In the genomic region with DNA sequence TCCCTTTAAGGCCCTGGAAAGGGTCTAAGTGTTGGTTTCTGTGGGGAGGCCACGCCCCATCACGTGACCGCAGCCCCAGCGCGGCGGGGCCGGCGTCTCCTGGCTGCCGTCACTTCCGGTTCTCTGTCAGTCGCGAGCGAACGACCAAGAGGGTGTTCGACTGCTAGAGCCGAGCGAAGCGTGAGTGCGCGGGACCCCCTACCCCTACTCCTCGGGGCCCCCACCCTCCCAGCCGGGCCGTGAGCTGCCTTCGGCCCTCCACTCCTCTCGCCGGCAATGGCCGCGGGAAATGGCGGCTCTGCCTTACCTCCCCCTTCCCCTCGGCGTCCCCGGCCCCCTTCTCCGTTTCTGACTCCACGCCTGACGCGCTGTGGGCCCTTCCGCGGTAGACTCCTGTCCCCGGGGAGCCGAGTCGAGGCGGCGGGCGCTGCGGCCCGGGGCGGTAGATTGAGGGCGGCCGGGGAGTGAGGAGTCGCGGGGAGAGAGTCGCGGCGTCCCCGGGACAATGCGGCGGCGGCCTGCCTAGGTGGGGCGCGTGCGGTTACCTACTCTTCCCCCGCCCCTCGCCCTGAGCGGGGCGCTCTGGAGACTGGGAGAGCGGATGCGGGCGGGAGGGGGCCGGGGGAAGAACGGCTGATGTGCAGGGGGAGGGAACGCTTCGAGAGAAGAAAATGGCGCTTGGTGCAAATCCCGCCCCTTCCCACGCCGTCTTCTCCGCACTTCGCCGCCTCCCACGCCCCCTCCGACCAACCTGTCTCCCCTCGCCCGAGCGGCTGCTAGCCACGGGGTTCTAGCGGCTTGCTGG, we compare ENCODE assay signal across 1 cellular context.
A peak's percentile ranks its signal among the peaks of the same experiment; 100 is the strongest.
TF ChIP-seq lines count a peak whose summit lies in the region.

A gene (plus strand): TSS at position 112 of the 805 bp plus-strand sequence. CDS start 2,956 bp downstream, outside the sequence.

TF ChIP-seq in WTC11, 78 proteins besides CTCF, POLR2A, EP300 and RAD21 (continued from another document and continues in another):
- TF ChIP-seq, protein P1, sequence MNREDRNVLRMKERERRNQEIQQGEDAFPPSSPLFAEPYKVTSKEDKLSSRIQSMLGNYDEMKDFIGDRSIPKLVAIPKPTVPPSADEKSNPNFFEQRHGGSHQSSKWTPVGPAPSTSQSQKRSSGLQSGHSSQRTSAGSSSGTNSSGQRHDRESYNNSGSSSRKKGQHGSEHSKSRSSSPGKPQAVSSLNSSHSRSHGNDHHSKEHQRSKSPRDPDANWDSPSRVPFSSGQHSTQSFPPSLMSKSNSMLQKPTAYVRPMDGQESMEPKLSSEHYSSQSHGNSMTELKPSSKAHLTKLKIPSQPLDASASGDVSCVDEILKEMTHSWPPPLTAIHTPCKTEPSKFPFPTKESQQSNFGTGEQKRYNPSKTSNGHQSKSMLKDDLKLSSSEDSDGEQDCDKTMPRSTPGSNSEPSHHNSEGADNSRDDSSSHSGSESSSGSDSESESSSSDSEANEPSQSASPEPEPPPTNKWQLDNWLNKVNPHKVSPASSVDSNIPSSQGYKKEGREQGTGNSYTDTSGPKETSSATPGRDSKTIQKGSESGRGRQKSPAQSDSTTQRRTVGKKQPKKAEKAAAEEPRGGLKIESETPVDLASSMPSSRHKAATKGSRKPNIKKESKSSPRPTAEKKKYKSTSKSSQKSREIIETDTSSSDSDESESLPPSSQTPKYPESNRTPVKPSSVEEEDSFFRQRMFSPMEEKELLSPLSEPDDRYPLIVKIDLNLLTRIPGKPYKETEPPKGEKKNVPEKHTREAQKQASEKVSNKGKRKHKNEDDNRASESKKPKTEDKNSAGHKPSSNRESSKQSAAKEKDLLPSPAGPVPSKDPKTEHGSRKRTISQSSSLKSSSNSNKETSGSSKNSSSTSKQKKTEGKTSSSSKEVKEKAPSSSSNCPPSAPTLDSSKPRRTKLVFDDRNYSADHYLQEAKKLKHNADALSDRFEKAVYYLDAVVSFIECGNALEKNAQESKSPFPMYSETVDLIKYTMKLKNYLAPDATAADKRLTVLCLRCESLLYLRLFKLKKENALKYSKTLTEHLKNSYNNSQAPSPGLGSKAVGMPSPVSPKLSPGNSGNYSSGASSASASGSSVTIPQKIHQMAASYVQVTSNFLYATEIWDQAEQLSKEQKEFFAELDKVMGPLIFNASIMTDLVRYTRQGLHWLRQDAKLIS (CRISPR knock-in tag; IDR thresholded peaks at IDR 0.05; ENCODE audit: borderline replicate concordance): no peak
- no peak for TF ChIP-seq JAZF1 (CRISPR knock-in tag; IDR thresholded peaks at IDR 0.05)
- TF ChIP-seq CREM (CRISPR knock-in tag; IDR thresholded peaks at IDR 0.05): peak; percentile 27; the same call in 1 of the 2 replicates
- TF ChIP-seq, protein P2, sequence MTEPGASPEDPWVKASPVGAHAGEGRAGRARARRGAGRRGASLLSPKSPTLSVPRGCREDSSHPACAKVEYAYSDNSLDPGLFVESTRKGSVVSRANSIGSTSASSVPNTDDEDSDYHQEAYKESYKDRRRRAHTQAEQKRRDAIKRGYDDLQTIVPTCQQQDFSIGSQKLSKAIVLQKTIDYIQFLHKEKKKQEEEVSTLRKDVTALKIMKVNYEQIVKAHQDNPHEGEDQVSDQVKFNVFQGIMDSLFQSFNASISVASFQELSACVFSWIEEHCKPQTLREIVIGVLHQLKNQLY (CRISPR knock-in tag; IDR thresholded peaks at IDR 0.05): no peak; the same call in 1 of the 2 replicates
- TF ChIP-seq, protein P3, sequence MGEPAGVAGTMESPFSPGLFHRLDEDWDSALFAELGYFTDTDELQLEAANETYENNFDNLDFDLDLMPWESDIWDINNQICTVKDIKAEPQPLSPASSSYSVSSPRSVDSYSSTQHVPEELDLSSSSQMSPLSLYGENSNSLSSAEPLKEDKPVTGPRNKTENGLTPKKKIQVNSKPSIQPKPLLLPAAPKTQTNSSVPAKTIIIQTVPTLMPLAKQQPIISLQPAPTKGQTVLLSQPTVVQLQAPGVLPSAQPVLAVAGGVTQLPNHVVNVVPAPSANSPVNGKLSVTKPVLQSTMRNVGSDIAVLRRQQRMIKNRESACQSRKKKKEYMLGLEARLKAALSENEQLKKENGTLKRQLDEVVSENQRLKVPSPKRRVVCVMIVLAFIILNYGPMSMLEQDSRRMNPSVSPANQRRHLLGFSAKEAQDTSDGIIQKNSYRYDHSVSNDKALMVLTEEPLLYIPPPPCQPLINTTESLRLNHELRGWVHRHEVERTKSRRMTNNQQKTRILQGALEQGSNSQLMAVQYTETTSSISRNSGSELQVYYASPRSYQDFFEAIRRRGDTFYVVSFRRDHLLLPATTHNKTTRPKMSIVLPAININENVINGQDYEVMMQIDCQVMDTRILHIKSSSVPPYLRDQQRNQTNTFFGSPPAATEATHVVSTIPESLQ (CRISPR knock-in tag; IDR thresholded peaks at IDR 0.05): no peak
- TF ChIP-seq, protein P4, sequence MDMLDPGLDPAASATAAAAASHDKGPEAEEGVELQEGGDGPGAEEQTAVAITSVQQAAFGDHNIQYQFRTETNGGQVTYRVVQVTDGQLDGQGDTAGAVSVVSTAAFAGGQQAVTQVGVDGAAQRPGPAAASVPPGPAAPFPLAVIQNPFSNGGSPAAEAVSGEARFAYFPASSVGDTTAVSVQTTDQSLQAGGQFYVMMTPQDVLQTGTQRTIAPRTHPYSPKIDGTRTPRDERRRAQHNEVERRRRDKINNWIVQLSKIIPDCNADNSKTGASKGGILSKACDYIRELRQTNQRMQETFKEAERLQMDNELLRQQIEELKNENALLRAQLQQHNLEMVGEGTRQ (CRISPR knock-in tag; IDR thresholded peaks at IDR 0.05): peak; percentile 98
- TF ChIP-seq, protein P5, sequence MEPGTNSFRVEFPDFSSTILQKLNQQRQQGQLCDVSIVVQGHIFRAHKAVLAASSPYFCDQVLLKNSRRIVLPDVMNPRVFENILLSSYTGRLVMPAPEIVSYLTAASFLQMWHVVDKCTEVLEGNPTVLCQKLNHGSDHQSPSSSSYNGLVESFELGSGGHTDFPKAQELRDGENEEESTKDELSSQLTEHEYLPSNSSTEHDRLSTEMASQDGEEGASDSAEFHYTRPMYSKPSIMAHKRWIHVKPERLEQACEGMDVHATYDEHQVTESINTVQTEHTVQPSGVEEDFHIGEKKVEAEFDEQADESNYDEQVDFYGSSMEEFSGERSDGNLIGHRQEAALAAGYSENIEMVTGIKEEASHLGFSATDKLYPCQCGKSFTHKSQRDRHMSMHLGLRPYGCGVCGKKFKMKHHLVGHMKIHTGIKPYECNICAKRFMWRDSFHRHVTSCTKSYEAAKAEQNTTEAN (CRISPR knock-in tag; IDR thresholded peaks at IDR 0.05): no peak
- no peak; the same call in 1 of the 2 replicates for TF ChIP-seq ZNF416 (CRISPR knock-in tag; IDR thresholded peaks at IDR 0.05)
- no peak for TF ChIP-seq SMAD4 (CRISPR knock-in tag; IDR thresholded peaks at IDR 0.05)
- TF ChIP-seq SP1 (CRISPR knock-in tag; conservative IDR thresholded peaks at IDR 0.05): peak; percentile 92
- no peak for TF ChIP-seq ESRRA (CRISPR knock-in tag; IDR thresholded peaks at IDR 0.05; ENCODE audit: borderline replicate concordance)
- TF ChIP-seq SMAD3 (CRISPR knock-in tag; IDR thresholded peaks at IDR 0.05; ENCODE audit: borderline replicate concordance): no peak
- TF ChIP-seq NFYB (CRISPR knock-in tag; conservative IDR thresholded peaks at IDR 0.05; ENCODE audit: low read depth): no peak
- TF ChIP-seq, protein P6, sequence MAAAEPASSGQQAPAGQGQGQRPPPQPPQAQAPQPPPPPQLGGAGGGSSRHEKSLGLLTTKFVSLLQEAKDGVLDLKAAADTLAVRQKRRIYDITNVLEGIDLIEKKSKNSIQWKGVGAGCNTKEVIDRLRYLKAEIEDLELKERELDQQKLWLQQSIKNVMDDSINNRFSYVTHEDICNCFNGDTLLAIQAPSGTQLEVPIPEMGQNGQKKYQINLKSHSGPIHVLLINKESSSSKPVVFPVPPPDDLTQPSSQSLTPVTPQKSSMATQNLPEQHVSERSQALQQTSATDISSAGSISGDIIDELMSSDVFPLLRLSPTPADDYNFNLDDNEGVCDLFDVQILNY (CRISPR knock-in tag; IDR thresholded peaks at IDR 0.05): no peak
- TF ChIP-seq, protein P7, sequence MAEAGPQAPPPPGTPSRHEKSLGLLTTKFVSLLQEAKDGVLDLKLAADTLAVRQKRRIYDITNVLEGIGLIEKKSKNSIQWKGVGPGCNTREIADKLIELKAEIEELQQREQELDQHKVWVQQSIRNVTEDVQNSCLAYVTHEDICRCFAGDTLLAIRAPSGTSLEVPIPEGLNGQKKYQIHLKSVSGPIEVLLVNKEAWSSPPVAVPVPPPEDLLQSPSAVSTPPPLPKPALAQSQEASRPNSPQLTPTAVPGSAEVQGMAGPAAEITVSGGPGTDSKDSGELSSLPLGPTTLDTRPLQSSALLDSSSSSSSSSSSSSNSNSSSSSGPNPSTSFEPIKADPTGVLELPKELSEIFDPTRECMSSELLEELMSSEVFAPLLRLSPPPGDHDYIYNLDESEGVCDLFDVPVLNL (CRISPR knock-in tag; IDR thresholded peaks at IDR 0.05; ENCODE audit: borderline replicate concordance, low read depth): no peak
- TF ChIP-seq, protein P8, sequence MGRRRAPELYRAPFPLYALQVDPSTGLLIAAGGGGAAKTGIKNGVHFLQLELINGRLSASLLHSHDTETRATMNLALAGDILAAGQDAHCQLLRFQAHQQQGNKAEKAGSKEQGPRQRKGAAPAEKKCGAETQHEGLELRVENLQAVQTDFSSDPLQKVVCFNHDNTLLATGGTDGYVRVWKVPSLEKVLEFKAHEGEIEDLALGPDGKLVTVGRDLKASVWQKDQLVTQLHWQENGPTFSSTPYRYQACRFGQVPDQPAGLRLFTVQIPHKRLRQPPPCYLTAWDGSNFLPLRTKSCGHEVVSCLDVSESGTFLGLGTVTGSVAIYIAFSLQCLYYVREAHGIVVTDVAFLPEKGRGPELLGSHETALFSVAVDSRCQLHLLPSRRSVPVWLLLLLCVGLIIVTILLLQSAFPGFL (CRISPR knock-in tag; IDR thresholded peaks at IDR 0.05; ENCODE audit: borderline replicate concordance): no peak
- TF ChIP-seq, protein P9, sequence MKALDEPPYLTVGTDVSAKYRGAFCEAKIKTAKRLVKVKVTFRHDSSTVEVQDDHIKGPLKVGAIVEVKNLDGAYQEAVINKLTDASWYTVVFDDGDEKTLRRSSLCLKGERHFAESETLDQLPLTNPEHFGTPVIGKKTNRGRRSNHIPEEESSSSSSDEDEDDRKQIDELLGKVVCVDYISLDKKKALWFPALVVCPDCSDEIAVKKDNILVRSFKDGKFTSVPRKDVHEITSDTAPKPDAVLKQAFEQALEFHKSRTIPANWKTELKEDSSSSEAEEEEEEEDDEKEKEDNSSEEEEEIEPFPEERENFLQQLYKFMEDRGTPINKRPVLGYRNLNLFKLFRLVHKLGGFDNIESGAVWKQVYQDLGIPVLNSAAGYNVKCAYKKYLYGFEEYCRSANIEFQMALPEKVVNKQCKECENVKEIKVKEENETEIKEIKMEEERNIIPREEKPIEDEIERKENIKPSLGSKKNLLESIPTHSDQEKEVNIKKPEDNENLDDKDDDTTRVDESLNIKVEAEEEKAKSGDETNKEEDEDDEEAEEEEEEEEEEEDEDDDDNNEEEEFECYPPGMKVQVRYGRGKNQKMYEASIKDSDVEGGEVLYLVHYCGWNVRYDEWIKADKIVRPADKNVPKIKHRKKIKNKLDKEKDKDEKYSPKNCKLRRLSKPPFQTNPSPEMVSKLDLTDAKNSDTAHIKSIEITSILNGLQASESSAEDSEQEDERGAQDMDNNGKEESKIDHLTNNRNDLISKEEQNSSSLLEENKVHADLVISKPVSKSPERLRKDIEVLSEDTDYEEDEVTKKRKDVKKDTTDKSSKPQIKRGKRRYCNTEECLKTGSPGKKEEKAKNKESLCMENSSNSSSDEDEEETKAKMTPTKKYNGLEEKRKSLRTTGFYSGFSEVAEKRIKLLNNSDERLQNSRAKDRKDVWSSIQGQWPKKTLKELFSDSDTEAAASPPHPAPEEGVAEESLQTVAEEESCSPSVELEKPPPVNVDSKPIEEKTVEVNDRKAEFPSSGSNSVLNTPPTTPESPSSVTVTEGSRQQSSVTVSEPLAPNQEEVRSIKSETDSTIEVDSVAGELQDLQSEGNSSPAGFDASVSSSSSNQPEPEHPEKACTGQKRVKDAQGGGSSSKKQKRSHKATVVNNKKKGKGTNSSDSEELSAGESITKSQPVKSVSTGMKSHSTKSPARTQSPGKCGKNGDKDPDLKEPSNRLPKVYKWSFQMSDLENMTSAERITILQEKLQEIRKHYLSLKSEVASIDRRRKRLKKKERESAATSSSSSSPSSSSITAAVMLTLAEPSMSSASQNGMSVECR (CRISPR knock-in tag; IDR thresholded peaks at IDR 0.05; ENCODE audit: borderline replicate concordance): no peak
- TF ChIP-seq TEAD4 (CRISPR knock-in tag; IDR thresholded peaks at IDR 0.05): no peak
- no peak for TF ChIP-seq ZNF263 (CRISPR knock-in tag; IDR thresholded peaks at IDR 0.05; ENCODE audit: low read depth)
- no peak for TF ChIP-seq PRRX2 (CRISPR knock-in tag; IDR thresholded peaks at IDR 0.05)
- TF ChIP-seq ETV6 (CRISPR knock-in tag; IDR thresholded peaks at IDR 0.05): no peak
- TF ChIP-seq HMGA2 (CRISPR knock-in tag; IDR thresholded peaks at IDR 0.05): no peak
- TF ChIP-seq NR2C2 (CRISPR knock-in tag; IDR thresholded peaks at IDR 0.05): no peak
- no peak for TF ChIP-seq EMX1 (CRISPR knock-in tag; IDR thresholded peaks at IDR 0.05)
- no peak for TF ChIP-seq MXD4 (CRISPR knock-in tag; IDR thresholded peaks at IDR 0.05; ENCODE audit: borderline replicate concordance)
- TF ChIP-seq, protein P10, sequence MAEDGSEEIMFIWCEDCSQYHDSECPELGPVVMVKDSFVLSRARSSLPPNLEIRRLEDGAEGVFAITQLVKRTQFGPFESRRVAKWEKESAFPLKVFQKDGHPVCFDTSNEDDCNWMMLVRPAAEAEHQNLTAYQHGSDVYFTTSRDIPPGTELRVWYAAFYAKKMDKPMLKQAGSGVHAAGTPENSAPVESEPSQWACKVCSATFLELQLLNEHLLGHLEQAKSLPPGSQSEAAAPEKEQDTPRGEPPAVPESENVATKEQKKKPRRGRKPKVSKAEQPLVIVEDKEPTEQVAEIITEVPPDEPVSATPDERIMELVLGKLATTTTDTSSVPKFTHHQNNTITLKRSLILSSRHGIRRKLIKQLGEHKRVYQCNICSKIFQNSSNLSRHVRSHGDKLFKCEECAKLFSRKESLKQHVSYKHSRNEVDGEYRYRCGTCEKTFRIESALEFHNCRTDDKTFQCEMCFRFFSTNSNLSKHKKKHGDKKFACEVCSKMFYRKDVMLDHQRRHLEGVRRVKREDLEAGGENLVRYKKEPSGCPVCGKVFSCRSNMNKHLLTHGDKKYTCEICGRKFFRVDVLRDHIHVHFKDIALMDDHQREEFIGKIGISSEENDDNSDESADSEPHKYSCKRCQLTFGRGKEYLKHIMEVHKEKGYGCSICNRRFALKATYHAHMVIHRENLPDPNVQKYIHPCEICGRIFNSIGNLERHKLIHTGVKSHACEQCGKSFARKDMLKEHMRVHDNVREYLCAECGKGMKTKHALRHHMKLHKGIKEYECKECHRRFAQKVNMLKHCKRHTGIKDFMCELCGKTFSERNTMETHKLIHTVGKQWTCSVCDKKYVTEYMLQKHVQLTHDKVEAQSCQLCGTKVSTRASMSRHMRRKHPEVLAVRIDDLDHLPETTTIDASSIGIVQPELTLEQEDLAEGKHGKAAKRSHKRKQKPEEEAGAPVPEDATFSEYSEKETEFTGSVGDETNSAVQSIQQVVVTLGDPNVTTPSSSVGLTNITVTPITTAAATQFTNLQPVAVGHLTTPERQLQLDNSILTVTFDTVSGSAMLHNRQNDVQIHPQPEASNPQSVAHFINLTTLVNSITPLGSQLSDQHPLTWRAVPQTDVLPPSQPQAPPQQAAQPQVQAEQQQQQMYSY (CRISPR knock-in tag; IDR thresholded peaks at IDR 0.05): no peak
